18 cellular contexts compared by ENCODE assay signal in the genomic region with DNA sequence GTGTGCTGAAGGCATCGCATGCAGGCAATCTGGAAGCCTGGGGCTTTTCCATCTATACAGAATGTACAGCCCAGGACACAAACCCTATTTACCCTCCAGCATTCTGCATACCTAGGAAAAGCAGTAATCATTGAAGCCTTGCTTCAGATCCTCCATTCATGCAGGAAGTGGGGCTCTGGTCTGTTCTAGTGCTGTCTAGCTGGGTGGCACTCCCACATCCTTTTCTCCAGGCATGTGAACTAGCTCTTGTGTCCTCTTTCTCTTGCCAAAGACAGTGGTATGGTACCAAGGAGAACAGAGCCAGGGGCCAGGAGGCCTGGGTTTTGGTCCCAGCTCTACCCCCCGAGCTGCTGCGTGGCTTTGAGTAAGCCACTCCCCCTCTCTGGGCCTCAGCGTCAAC. TPM values are rescaled to one million over a fixed set of nuclear protein-coding genes. Genes with fewer than 3 reads are reported as not detected.
DNase-seq lines count a peak whose midpoint lies in the region; ATAC-seq, FAIRE-seq and TF ChIP-seq lines count a peak whose summit lies in the region.
"Had no signal": no experiment of that assay in that cellular context is flagged by ENCODE, and none has a peak within 500 bp of the region (broad histone marks: within the 10 kb centered on the region; RNA-seq: fewer than 3 reads in every experiment).

No MANE protein-coding gene starts in this region.

- TF ChIP-seq CTCF in WERI-Rb-1 (IDR thresholded peaks at IDR 0.05; ENCODE audit: low read depth, low read length) (no peak), keratinocyte (optimal IDR thresholded peaks at IDR 0.05 in 1 of 3, IDR thresholded peaks at IDR 0.05 in 1 of 3, conservative IDR thresholded peaks at IDR 0.05 in 1 of 3; ENCODE audit: extremely low read depth in 1 of 3, insufficient read depth in 2 of 3, low read length in 3 of 3) (no peak), upper lobe of right lung (IDR thresholded peaks at IDR 0.05) (no peak)

- no peaks in the 10 kb centered on the region for H3K27me3 Mint-ChIP-seq in activated naive CD4-positive, alpha-beta T cell treated with anti-CD3 and anti-CD28 coated beads, Interleukin-2, amount 50 U/mL, for 24 hours
- H3K27me3 Mint-ChIP-seq: naive thymus-derived CD8-positive, alpha-beta T cell had no signal

- peak; percentile 62 for FAIRE-seq in keratinocyte (lab: Jason Lieb, UNC)
- FAIRE-seq: colon had no signal

- dilution Hi-C loops in keratinocyte (cut with MboI; ENCODE audit: extremely low pct_ligation_motif_present, low sequenced_read_pairs): no loop called here

- no peak overlapping the region for H3K4me3 Mint-ChIP-seq in activated naive CD4-positive, alpha-beta T cell treated with anti-CD3 and anti-CD28 coated beads, Interleukin-2, amount 50 U/mL, for 24 hours
- H3K4me3 Mint-ChIP-seq: naive thymus-derived CD8-positive, alpha-beta T cell had no signal

- H3K4me2 ChIP-seq in keratinocyte (ENCODE audit: control insufficient read depth, extremely low read depth, insufficient read depth, low read depth, low read length): no peak overlapping the region

- peak; percentile 2 for ATAC-seq in upper lobe of right lung
- ATAC-seq in activated CD4-positive, CD25-positive, alpha-beta regulatory T cell treated with anti-CD3 and anti-CD28 coated beads, Interleukin-2, amount 50 U/mL, for 24 hours: no peak
- ATAC-seq in GM18909 (IDR thresholded peaks at IDR 0.05; ENCODE audit: poor library complexity, unreplicated experiment): no peak
- ATAC-seq: gastrocnemius medialis; naive thymus-derived CD8-positive, alpha-beta T cell had no signal

- H3K36me3 Mint-ChIP-seq in activated naive CD4-positive, alpha-beta T cell treated with anti-CD3 and anti-CD28 coated beads, Interleukin-2, amount 50 U/mL, for 24 hours: no peaks in the 10 kb centered on the region
- H3K36me3 Mint-ChIP-seq: naive thymus-derived CD8-positive, alpha-beta T cell had no signal

- H3K9me3 ChIP-seq in WERI-Rb-1 (ENCODE audit: severe bottlenecking) (no peaks in the 10 kb centered on the region), keratinocyte (ENCODE audit: control insufficient read depth, low read depth, low read length) (no peaks in the 10 kb centered on the region), upper lobe of right lung (no peaks in the 10 kb centered on the region)
- H3K9me3 ChIP-seq: gastrocnemius medialis, stomach had no signal

- no peaks in the 10 kb centered on the region for H3K9me1 ChIP-seq in keratinocyte (ENCODE audit: control insufficient read depth, extremely low read depth, insufficient read depth, low read length)

- peak overlapping the region; percentile 12 for H3K27ac Mint-ChIP-seq in activated naive CD4-positive, alpha-beta T cell treated with anti-CD3 and anti-CD28 coated beads, Interleukin-2, amount 50 U/mL, for 24 hours

- H3K27ac ChIP-seq in WERI-Rb-1 (peak overlapping the region; percentile 73), keratinocyte (ENCODE audit: control insufficient read depth, insufficient read depth, low read length) (no peak overlapping the region), upper lobe of right lung (no peak overlapping the region)
- H3K27ac ChIP-seq: epithelial cell of prostate, gastrocnemius medialis, stomach had no signal

- DNase-seq in activated naive CD4-positive, alpha-beta T cell treated with Interleukin-2 at 50 U/mL for 16 hours: no peak
- no peak for DNase-seq in WERI-Rb-1
- no peak for DNase-seq in keratinocyte (ENCODE audit: low read depth, low spot score)
- no peak for DNase-seq in upper lobe of right lung
- DNase-seq in cerebellar nuclear complex (lab: John Stamatoyannopoulos, UW): no peak
- DNase-seq: activated T-cell treated with anti-CD3 and anti-CD28 coated beads, Interleukin-2, amount 50 U/mL, for 48 hours; gastrocnemius medialis; GOT3; naive thymus-derived CD8-positive, alpha-beta T cell; NCI-H1105; Right ventricle myocardium superior; stomach had no signal

- H3K36me3 ChIP-seq in WERI-Rb-1 (peaks cover 59% of the 10 kb centered on the region), keratinocyte (ENCODE audit: control insufficient read depth in 2 of 2, extremely low read depth in 1 of 2, insufficient read depth in 2 of 2, low read length in 2 of 2) (peaks cover 0 to 14% of the 10 kb centered on the region in 2 experiments), upper lobe of right lung (no peaks in the 10 kb centered on the region)
- H3K36me3 ChIP-seq: gastrocnemius medialis, stomach had no signal

- H3K4me1 Mint-ChIP-seq in activated naive CD4-positive, alpha-beta T cell treated with anti-CD3 and anti-CD28 coated beads, Interleukin-2, amount 50 U/mL, for 24 hours: peaks cover 7% of the 10 kb centered on the region

- H3K4me3 ChIP-seq in WERI-Rb-1 (ENCODE audit: low read depth, low read length) (no peak overlapping the region), keratinocyte (ENCODE audit: control insufficient read depth in 2 of 3, extremely low read depth in 1 of 3, insufficient read depth in 2 of 3, low read depth in 1 of 3, low read length in 3 of 3) (no peak overlapping the region), upper lobe of right lung (no peak overlapping the region)
- H3K4me3 ChIP-seq: gastrocnemius medialis, lung, stomach had no signal

- H3K27me3 ChIP-seq in WERI-Rb-1 (ENCODE audit: insufficient read depth, low read depth, severe bottlenecking): no peaks in the 10 kb centered on the region
- no peaks in the 10 kb centered on the region for H3K27me3 ChIP-seq in keratinocyte (ENCODE audit: control insufficient read depth, extremely low read depth, insufficient read depth, low read length)
- no peaks in the 10 kb centered on the region for H3K27me3 ChIP-seq in upper lobe of right lung
- H3K27me3 ChIP-seq: gastrocnemius medialis, stomach had no signal

- no peak overlapping the region for H3K9ac ChIP-seq in keratinocyte (ENCODE audit: control insufficient read depth, extremely low read depth, insufficient read depth, low read length)

- H3K4me1 ChIP-seq in keratinocyte (ENCODE audit: control insufficient read depth, extremely low read depth, insufficient read depth, low read length) (peaks cover 9% of the 10 kb centered on the region), upper lobe of right lung (peaks cover 3% of the 10 kb centered on the region)
- H3K4me1 ChIP-seq: gastrocnemius medialis, stomach had no signal

- peaks cover 40% of the 10 kb centered on the region for H3K79me2 ChIP-seq in keratinocyte (ENCODE audit: control insufficient read depth, insufficient read depth, low read length)

- intact Hi-C loops in upper lobe of right lung (cut with DNase I): no loop called here

- no peak overlapping the region for H2AFZ ChIP-seq in keratinocyte (ENCODE audit: control insufficient read depth, low read length)

- no peaks in the 10 kb centered on the region for H4K20me1 ChIP-seq in keratinocyte (ENCODE audit: control insufficient read depth, extremely low read depth, insufficient read depth, low read length)

- H3K9me3 Mint-ChIP-seq in activated naive CD4-positive, alpha-beta T cell treated with anti-CD3 and anti-CD28 coated beads, Interleukin-2, amount 50 U/mL, for 24 hours: no peaks in the 10 kb centered on the region
- H3K9me3 Mint-ChIP-seq: naive thymus-derived CD8-positive, alpha-beta T cell had no signal

RNA-seq across cellular contexts. Expression of gene LRP8, which starts 21.7 kb away (rescaled TPM):
- 15.2 to 33.7 TPM (median 31.0 TPM) in 3 replicates for polyA plus RNA-seq in keratinocyte
- polyA plus RNA-seq in keratinocyte (2011; ENCODE audit: low read depth): 5.8 TPM
- 9.2 and 9.7 TPM in 2 replicates for polyA plus RNA-seq in keratinocyte (2011; cell fraction: cytosol; rRNA removed)
- 63.6 and 77.0 TPM in 2 replicates for polyA plus RNA-seq in keratinocyte (2011; cell fraction: nucleus; rRNA removed)
- polyA plus RNA-seq in keratinocyte (2012; ENCODE audit: low replicate concordance): 2.5 and 19.9 TPM in 2 replicates
- polyA minus RNA-seq in keratinocyte: 35.3 to 85.4 TPM (median 82.2 TPM) in 3 replicates
- 13.6 TPM for polyA minus RNA-seq in keratinocyte (2011; cell fraction: cytosol; rRNA and poly(A)+ RNA removed)
- 24.8 and 46.0 TPM in 2 replicates for polyA minus RNA-seq in keratinocyte (2011; cell fraction: nucleus; rRNA and poly(A)+ RNA removed)
- total RNA-seq in upper lobe of right lung: 11.6 TPM
